In genomic region chr12:25958254-25959068, GRCh38 we compare ENCODE assay signal across 1 cellular context.
TF ChIP-seq lines count a peak whose summit lies in the region.

Gene RASSF8 (plus strand): TSS chr12:25958682. CDS start chr12:26055344, 96,662 bp downstream.

TF ChIP-seq in HepG2, 621 proteins besides CTCF, POLR2A, EP300 and RAD21 (continued from another document):
- TF ChIP-seq HMGXB3 (CRISPR knock-in tag; IDR thresholded peaks at IDR 0.05; ENCODE audit: borderline replicate concordance) (no peak), ZNF24 (IDR thresholded peaks at IDR 0.05) (no peak), SIN3A (IDR thresholded peaks at IDR 0.05; ENCODE audit: borderline replicate concordance, low read depth, low read length) (peak; percentile 25; the same call in 1 of the 2 replicates), ZNF703 (CRISPR knock-in tag; IDR thresholded peaks at IDR 0.05; ENCODE audit: borderline replicate concordance) (no peak), UBTF (CRISPR knock-in tag; IDR thresholded peaks at IDR 0.05) (peak; percentile 4; the same call in 1 of the 2 replicates), MIER3 (CRISPR knock-in tag; IDR thresholded peaks at IDR 0.05; ENCODE audit: borderline replicate concordance) (no peak), YY1 (IDR thresholded peaks at IDR 0.05; ENCODE audit: insufficient read depth, insufficient replicate concordance, low read depth, low read length) (no peak), ZNF841 (CRISPR knock-in tag; IDR thresholded peaks at IDR 0.05; ENCODE audit: borderline replicate concordance) (no peak), TOE1 (CRISPR knock-in tag; IDR thresholded peaks at IDR 0.05) (no peak), ZNF614 (CRISPR knock-in tag; IDR thresholded peaks at IDR 0.05; ENCODE audit: borderline replicate concordance) (no peak), TBX3 (IDR thresholded peaks at IDR 0.05; ENCODE audit: borderline replicate concordance) (no peak), ZNF484 (CRISPR knock-in tag; IDR thresholded peaks at IDR 0.05; ENCODE audit: borderline replicate concordance, low read depth) (no peak), FOXK2 (IDR thresholded peaks at IDR 0.05) (no peak), GABPB1 (CRISPR knock-in tag; IDR thresholded peaks at IDR 0.05) (peak; percentile 61; the same call in 1 of the 2 replicates), YEATS4 (CRISPR knock-in tag; IDR thresholded peaks at IDR 0.05; ENCODE audit: borderline replicate concordance) (peak; percentile 45; the same call in 1 of the 2 replicates), KAT2B (IDR thresholded peaks at IDR 0.05; ENCODE audit: borderline replicate concordance, low read depth, low read length) (no peak), GRHL1 (CRISPR knock-in tag; conservative IDR thresholded peaks at IDR 0.05) (no peak), ZNF546 (CRISPR knock-in tag; conservative IDR thresholded peaks at IDR 0.05) (no peak), KAT8 (CRISPR knock-in tag; IDR thresholded peaks at IDR 0.05) (no peak), HBP1 (CRISPR knock-in tag; IDR thresholded peaks at IDR 0.05; ENCODE audit: low read depth) (no peak), ZNF570 (CRISPR knock-in tag; IDR thresholded peaks at IDR 0.05; ENCODE audit: borderline replicate concordance) (no peak), ZNF143 (CRISPR knock-in tag; IDR thresholded peaks at IDR 0.05) (0 out of 2 replicates have a peak, but pooled peaks have one; percentile 25), KLF15 (CRISPR knock-in tag; IDR thresholded peaks at IDR 0.05; ENCODE audit: borderline replicate concordance) (no peak), POGK (CRISPR knock-in tag; conservative IDR thresholded peaks at IDR 0.05) (no peak), ZMYM4 (CRISPR knock-in tag; IDR thresholded peaks at IDR 0.05) (no peak), POLR2AphosphoS5 (IDR thresholded peaks at IDR 0.05; ENCODE audit: low read depth, low read length) (no peak), ZNF329 (CRISPR knock-in tag; IDR thresholded peaks at IDR 0.05; ENCODE audit: low read depth) (no peak), ZNF512B (CRISPR knock-in tag; IDR thresholded peaks at IDR 0.05; ENCODE audit: borderline replicate concordance) (no peak), JUN (CRISPR knock-in tag; IDR thresholded peaks at IDR 0.05) (no peak), ZNF691 (CRISPR knock-in tag; IDR thresholded peaks at IDR 0.05; ENCODE audit: borderline replicate concordance, low read depth) (no peak), SALL1 (CRISPR knock-in tag; IDR thresholded peaks at IDR 0.05) (no peak), ZNF441 (CRISPR knock-in tag; IDR thresholded peaks at IDR 0.05; ENCODE audit: borderline replicate concordance) (no peak), ZNF30 (CRISPR knock-in tag; IDR thresholded peaks at IDR 0.05) (no peak), FOXK1 (CRISPR knock-in tag; IDR thresholded peaks at IDR 0.05; ENCODE audit: borderline replicate concordance, low read depth) (no peak), KLF6 (CRISPR knock-in tag; IDR thresholded peaks at IDR 0.05) (no peak)
- TF ChIP-seq, protein P1, sequence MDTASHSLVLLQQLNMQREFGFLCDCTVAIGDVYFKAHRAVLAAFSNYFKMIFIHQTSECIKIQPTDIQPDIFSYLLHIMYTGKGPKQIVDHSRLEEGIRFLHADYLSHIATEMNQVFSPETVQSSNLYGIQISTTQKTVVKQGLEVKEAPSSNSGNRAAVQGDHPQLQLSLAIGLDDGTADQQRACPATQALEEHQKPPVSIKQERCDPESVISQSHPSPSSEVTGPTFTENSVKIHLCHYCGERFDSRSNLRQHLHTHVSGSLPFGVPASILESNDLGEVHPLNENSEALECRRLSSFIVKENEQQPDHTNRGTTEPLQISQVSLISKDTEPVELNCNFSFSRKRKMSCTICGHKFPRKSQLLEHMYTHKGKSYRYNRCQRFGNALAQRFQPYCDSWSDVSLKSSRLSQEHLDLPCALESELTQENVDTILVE (CRISPR knock-in tag; IDR thresholded peaks at IDR 0.05): peak; percentile 85; the same call in 1 of the 2 replicates
- TF ChIP-seq, protein P2, sequence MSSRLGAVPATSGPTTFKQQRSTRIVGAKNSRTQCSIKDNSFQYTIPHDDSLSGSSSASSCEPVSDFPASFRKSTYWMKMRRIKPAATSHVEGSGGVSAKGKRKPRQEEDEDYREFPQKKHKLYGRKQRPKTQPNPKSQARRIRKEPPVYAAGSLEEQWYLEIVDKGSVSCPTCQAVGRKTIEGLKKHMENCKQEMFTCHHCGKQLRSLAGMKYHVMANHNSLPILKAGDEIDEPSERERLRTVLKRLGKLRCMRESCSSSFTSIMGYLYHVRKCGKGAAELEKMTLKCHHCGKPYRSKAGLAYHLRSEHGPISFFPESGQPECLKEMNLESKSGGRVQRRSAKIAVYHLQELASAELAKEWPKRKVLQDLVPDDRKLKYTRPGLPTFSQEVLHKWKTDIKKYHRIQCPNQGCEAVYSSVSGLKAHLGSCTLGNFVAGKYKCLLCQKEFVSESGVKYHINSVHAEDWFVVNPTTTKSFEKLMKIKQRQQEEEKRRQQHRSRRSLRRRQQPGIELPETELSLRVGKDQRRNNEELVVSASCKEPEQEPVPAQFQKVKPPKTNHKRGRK (CRISPR knock-in tag; IDR thresholded peaks at IDR 0.05): no peak
TF ChIP-seq in HepG2: peak in this region for 27.
